Comparison of ENCODE assay signal across 18 cellular contexts in the genomic region with DNA sequence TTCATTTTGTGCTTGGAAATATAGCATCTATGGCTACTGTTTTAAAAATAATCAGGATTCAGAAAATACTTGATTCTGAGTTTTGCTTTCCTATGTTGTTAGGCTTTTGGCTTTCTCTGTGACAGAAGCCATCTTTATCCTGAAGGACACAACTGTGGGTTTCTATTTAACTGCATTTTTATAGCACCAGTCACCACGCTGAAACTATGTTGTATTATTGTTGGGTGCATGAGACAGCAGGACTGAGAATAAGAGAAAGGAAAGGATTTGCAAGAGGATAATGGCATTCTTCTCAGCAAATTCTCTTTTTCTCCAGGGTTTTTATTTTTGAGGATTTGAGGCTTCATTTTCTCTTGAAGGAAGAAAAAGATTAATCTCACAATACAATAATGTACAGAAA. TPM values are rescaled to one million over a fixed set of nuclear protein-coding genes. Genes with fewer than 3 reads are reported as not detected.
DNase-seq lines count a peak whose midpoint lies in the region; ATAC-seq, FAIRE-seq and TF ChIP-seq lines count a peak whose summit lies in the region.
"Had no signal": no experiment of that assay in that cellular context is flagged by ENCODE, and none has a peak within 500 bp of the region (broad histone marks: within the 10 kb centered on the region; RNA-seq: fewer than 3 reads in every experiment).

No MANE protein-coding gene starts in this region.

- H3K4me3 Mint-ChIP-seq in CD4-positive, alpha-beta T cell: peak overlapping the region; percentile 2
- H3K4me3 Mint-ChIP-seq in HFFc6 (peak overlapping the region; percentile 68), astrocyte (ENCODE audit: unreplicated experiment) (no peak overlapping the region), neural crest cell (peak overlapping the region; percentile 35), T-cell (no peak overlapping the region)
- H3K4me3 Mint-ChIP-seq: GM23338 had no signal

- peaks cover 6% of the 10 kb centered on the region for H3K9me3 Mint-ChIP-seq in CD4-positive, alpha-beta T cell
- H3K9me3 Mint-ChIP-seq in HFFc6: 0 out of 2 replicates have a peak, but pooled peaks cover 6% of the 10 kb centered on the region
- peaks cover 11% of the 10 kb centered on the region for H3K9me3 Mint-ChIP-seq in astrocyte (ENCODE audit: unreplicated experiment)
- no peaks in the 10 kb centered on the region for H3K9me3 Mint-ChIP-seq in neural crest cell
- no peaks in the 10 kb centered on the region for H3K9me3 Mint-ChIP-seq in T-cell

- peaks cover 34% of the 10 kb centered on the region for H3K4me1 Mint-ChIP-seq in CD4-positive, alpha-beta T cell (ENCODE audit: low read depth)
- H3K4me1 Mint-ChIP-seq in HFFc6 (ENCODE audit: low read depth): peaks cover 41% of the 10 kb centered on the region
- peaks cover 3% of the 10 kb centered on the region for H3K4me1 Mint-ChIP-seq in astrocyte (ENCODE audit: low read depth, unreplicated experiment)
- H3K4me1 Mint-ChIP-seq in neural crest cell: peaks cover 27% of the 10 kb centered on the region
- H3K4me1 Mint-ChIP-seq in T-cell: peaks cover 15 to 26% (median 25%) of the 10 kb centered on the region in 3 donors

- intact Hi-C loops in CD4-positive, alpha-beta T cell (cut with DNase I, micrococcal nuclease): no loop called here

- CTCF ChIA-PET in CD4-positive, alpha-beta T cell (lab: Charles Lee): no interaction called here
- CTCF ChIA-PET in T-cell (lab: Charles Lee): interaction anchor here (0.6 to 2.3 kb wide), 2 partner anchors 23 to 60 kb away, joined by 3 to 10 read pairs; no protein-coding TSS in a partner anchor

- no peak overlapping the region for H3K27ac ChIP-seq in CD4-positive, alpha-beta T cell (ENCODE audit: low read depth, low read length)
- H3K27ac ChIP-seq in astrocyte (ENCODE audit: low read depth, low read length): no peak overlapping the region
- H3K27ac ChIP-seq: C4-2B had no signal

- POLR2A ChIA-PET in CD4-positive, alpha-beta T cell (lab: Charles Lee): interaction anchor here (0.7 kb wide), 1 partner anchor 246 kb away, joined by 3 read pairs; no protein-coding TSS in a partner anchor
- POLR2A ChIA-PET in T-cell (lab: Charles Lee): no interaction called here

- no peak overlapping the region for H3K4me3 ChIP-seq in astrocyte (ENCODE audit: insufficient read depth, low read depth, low read length)
- H3K4me3 ChIP-seq: GM23338 had no signal

- H3K27me3 ChIP-seq in CD4-positive, alpha-beta T cell (ENCODE audit: control insufficient read depth, insufficient read depth, low read length): peaks cover 35% of the 10 kb centered on the region
- H3K27me3 ChIP-seq in astrocyte (ENCODE audit: insufficient read depth, low read length): peaks cover 40% of the 10 kb centered on the region

- no peak for TF ChIP-seq CTCF in CD4-positive, alpha-beta T cell (IDR thresholded peaks at IDR 0.05)
- TF ChIP-seq CTCF in HFFc6 (IDR thresholded peaks at IDR 0.05): no peak
- no peak for TF ChIP-seq CTCF in astrocyte (IDR thresholded peaks at IDR 0.05; ENCODE audit: insufficient read depth, low read depth, low read length)
- no peak for TF ChIP-seq CTCF in neural crest cell (conservative IDR thresholded peaks at IDR 0.05)

- no peaks in the 10 kb centered on the region for H3K9me3 ChIP-seq in CD4-positive, alpha-beta T cell (ENCODE audit: control insufficient read depth, low read length)
- H3K9me3 ChIP-seq in astrocyte (ENCODE audit: insufficient read depth, low read depth, low read length): no peaks in the 10 kb centered on the region

- H3K4me1 ChIP-seq in astrocyte (ENCODE audit: insufficient read depth, low read length): no peaks in the 10 kb centered on the region

- no peaks in the 10 kb centered on the region for H3K36me3 ChIP-seq in astrocyte (ENCODE audit: insufficient read depth, low read length)

- H3K4me2 ChIP-seq in astrocyte (ENCODE audit: low read length): peak overlapping the region; percentile 4
- H3K4me2 ChIP-seq: GM23338 had no signal

- no peaks in the 10 kb centered on the region for H3K79me2 ChIP-seq in astrocyte (ENCODE audit: insufficient read depth, low read length)

- peak; percentile 50 for FAIRE-seq in astrocyte (lab: Jason Lieb, UNC)
- FAIRE-seq: GM12891 had no signal

- H2AFZ ChIP-seq in astrocyte (ENCODE audit: low read depth, low read length): no peak overlapping the region
- H2AFZ ChIP-seq: GM23338 had no signal

- peaks cover 3% of the 10 kb centered on the region for H4K20me1 ChIP-seq in astrocyte (ENCODE audit: insufficient read depth, low read length)

- H3K27ac Mint-ChIP-seq in CD4-positive, alpha-beta T cell: no peak overlapping the region
- H3K27ac Mint-ChIP-seq in HFFc6: peak overlapping the region; percentile 79
- no peak overlapping the region for H3K27ac Mint-ChIP-seq in astrocyte (ENCODE audit: unreplicated experiment)
- H3K27ac Mint-ChIP-seq in neural crest cell (ENCODE audit: unreplicated experiment): no peak overlapping the region
- H3K27ac Mint-ChIP-seq in T-cell: no peak overlapping the region
- H3K27ac Mint-ChIP-seq: GM23338 had no signal

- no peak overlapping the region for H3K9ac ChIP-seq in astrocyte (ENCODE audit: low read length)

- no peaks in the 10 kb centered on the region for H3K36me3 Mint-ChIP-seq in CD4-positive, alpha-beta T cell (ENCODE audit: low read depth)
- H3K36me3 Mint-ChIP-seq in HFFc6 (ENCODE audit: low read depth): peaks cover 8% of the 10 kb centered on the region; the same call in 1 of the 2 replicates
- H3K36me3 Mint-ChIP-seq in astrocyte (ENCODE audit: low read depth, unreplicated experiment): no peaks in the 10 kb centered on the region
- no peaks in the 10 kb centered on the region for H3K36me3 Mint-ChIP-seq in neural crest cell (ENCODE audit: low read depth)
- no peaks in the 10 kb centered on the region for H3K36me3 Mint-ChIP-seq in T-cell

- no peak for DNase-seq in CD4-positive, alpha-beta T cell
- DNase-seq in HFFc6: peak; percentile 67
- DNase-seq in astrocyte (ENCODE audit: low read depth): no peak
- DNase-seq in neural crest cell (ENCODE audit: low read depth, low spot score): no peak
- no peak for DNase-seq in T-cell
- DNase-seq in germinal center (ENCODE audit: low spot score): no peak
- DNase-seq: COR-L47, DMS153, Karpas-422, NCI-H1417 treated with DMSO at 0.1 percent for 48 hours, NCI-H2081 treated with DMSO at 0.1 percent for 48 hours, NCI-H524, SIG-M5 had no signal

- H3K27me3 Mint-ChIP-seq in CD4-positive, alpha-beta T cell: peaks cover 73% of the 10 kb centered on the region
- peaks cover 24% of the 10 kb centered on the region for H3K27me3 Mint-ChIP-seq in HFFc6 (ENCODE audit: insufficient read depth)
- peaks cover 31% of the 10 kb centered on the region for H3K27me3 Mint-ChIP-seq in astrocyte (ENCODE audit: low read depth, unreplicated experiment)
- H3K27me3 Mint-ChIP-seq in neural crest cell (ENCODE audit: low read depth): peaks cover 74% of the 10 kb centered on the region
- H3K27me3 Mint-ChIP-seq in T-cell: peaks cover 37 to 51% of the 10 kb centered on the region in 2 donors

- ATAC-seq in CD4-positive, alpha-beta T cell (ENCODE audit: poor library complexity): no peak
- ATAC-seq in T-cell (replicated peaks in 1 of 4) (no peak), GM18870 (IDR thresholded peaks at IDR 0.05; ENCODE audit: unreplicated experiment) (no peak), GM19035 (IDR thresholded peaks at IDR 0.05; ENCODE audit: unreplicated experiment) (no peak)
- ATAC-seq: GM23338 had no signal

RNA-seq across cellular contexts. Expression of a gene that starts 10.1 kb away (rescaled TPM):
- not detected for total RNA-seq in CD4-positive, alpha-beta T cell
- not detected for total RNA-seq in HFFc6 (2021; fragmentation: NEBNext Ultra II Directional; extraction: Animal tissue kit (Norgen Biotek cat#: 25700))
- total RNA-seq in astrocyte: not detected in 2 replicates
- 4.1 and 4.2 TPM in 2 replicates for total RNA-seq in neural crest cell
- not detected for total RNA-seq in T-cell
- total RNA-seq: GM23338 had no signal

Comparison
In these comparisons a context has a peak if more than half of its experiments do, and no peak if none do; other contexts are left out.
1. H3K4me3 Mint-ChIP-seq: peak in CD4-positive, alpha-beta T cell (single experiment), HFFc6 (single experiment) and neural crest cell (single experiment); none in astrocyte (single experiment) and T-cell (0 of 3).